13 cellular contexts compared by ENCODE assay signal in the genomic region with DNA sequence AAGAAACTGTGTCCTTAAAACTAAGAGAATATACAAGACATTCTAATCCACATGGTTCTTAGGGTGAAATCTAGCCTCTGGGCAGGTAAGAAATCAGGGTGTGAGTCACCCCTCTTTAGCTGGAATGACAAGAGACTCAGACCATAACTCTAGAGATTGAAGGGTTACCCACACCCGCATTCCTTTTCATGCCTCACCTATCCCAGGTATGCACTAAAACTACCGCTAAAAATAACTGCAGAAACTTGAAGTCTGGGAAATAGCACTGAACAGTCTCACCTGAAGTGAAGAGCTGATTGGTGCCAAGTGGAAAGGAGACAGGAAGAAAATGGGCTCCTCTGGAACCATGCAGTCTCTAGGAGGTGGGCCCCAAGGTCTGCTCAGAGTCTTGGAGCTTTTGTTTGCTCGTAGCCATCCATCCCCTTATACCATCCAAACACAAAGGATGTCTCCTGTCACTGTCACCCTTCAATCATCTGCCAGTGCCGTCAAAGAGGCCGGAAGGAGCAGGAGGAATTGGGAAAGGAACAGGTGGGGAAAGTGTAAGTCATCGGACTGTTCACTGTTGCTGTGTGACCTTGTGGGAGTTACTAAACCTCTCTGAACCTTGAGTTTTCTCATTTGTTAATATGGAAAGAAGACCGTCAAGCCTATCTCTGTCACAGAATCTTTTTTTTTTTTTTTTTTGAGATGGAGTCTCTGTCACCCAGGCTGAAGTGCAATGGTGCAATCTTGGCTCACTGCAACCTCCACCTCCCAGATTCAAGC. TPM values are rescaled to one million over a fixed set of nuclear protein-coding genes. Genes with fewer than 3 reads are reported as not detected.
DNase-seq lines count a peak whose midpoint lies in the region; ATAC-seq and TF ChIP-seq lines count a peak whose summit lies in the region.
"Had no signal": no experiment of that assay in that cellular context is flagged by ENCODE, and none has a peak within 500 bp of the region (broad histone marks: within the 10 kb centered on the region; RNA-seq: fewer than 3 reads in every experiment).

No MANE protein-coding gene starts in this region.

- WGBS in urinary bladder, result 82% methylated on average over 7 of the region's 7 CpGs

- no peak overlapping the region for H3K4me3 ChIP-seq in cardiac muscle cell
- no peak overlapping the region for H3K4me3 ChIP-seq in left lung
- no peak overlapping the region for H3K4me3 ChIP-seq in urinary bladder (ENCODE audit: low read depth, low read length)

- H3K9me3 ChIP-seq in cardiac muscle cell (ENCODE audit: low read depth), result no peaks in the 10 kb centered on the region
- no peaks in the 10 kb centered on the region for H3K9me3 ChIP-seq in left lung

- H3K27me3 Mint-ChIP-seq in glutamatergic neuron (ENCODE audit: unreplicated experiment), result no peaks in the 10 kb centered on the region

- H3K36me3 ChIP-seq in cardiac muscle cell, result peaks cover 16% of the 10 kb centered on the region
- H3K36me3 ChIP-seq in left lung, result peaks cover 0 to 36% of the 10 kb centered on the region in 2 donors
- H3K36me3 ChIP-seq in urinary bladder (ENCODE audit: insufficient read depth), result peaks cover under 1% of the 10 kb centered on the region

- no peaks in the 10 kb centered on the region for H3K4me1 Mint-ChIP-seq in glutamatergic neuron (ENCODE audit: low read depth, unreplicated experiment)

- H3K27ac ChIP-seq in cardiac muscle cell (peak overlapping the region; percentile 79), left lung (peak overlapping the region; percentile 62 to 88), urinary bladder (ENCODE audit: low read depth) (peak overlapping the region; percentile 64)
- H3K27ac ChIP-seq: KMS-11 had no signal

- H3K36me3 Mint-ChIP-seq in glutamatergic neuron (ENCODE audit: unreplicated experiment), result peaks cover 6% of the 10 kb centered on the region

- ATAC-seq in Right ventricle myocardium inferior (no peak), left lung (peak; percentile 82)

- DNase-seq in cardiac muscle cell (ENCODE audit: low read depth in 1 of 2, low spot score in 1 of 2), result no peak
- no peak for DNase-seq in Right ventricle myocardium inferior (ENCODE audit: missing footprints)
- DNase-seq in amniotic stem cell (lab: John Stamatoyannopoulos, UW), result peak; percentile 3
- DNase-seq in left lung, result no peak
- DNase-seq in SK-N-DZ (ENCODE audit: low spot score), result no peak
- no peak for DNase-seq in glutamatergic neuron
- no peak for DNase-seq in cerebellum (ENCODE audit: low spot score)
- DNase-seq: SHP77 treated with DMSO at 0.1 percent for 48 hours; stimulated activated CD8-positive, alpha-beta memory T cell treated with anti-CD3 and anti-CD28 coated beads, Interleukin-4, amount 100 ng/mL, for 48 hours had no signal

- TF ChIP-seq CTCF in cardiac muscle cell (IDR thresholded peaks at IDR 0.05; ENCODE audit: low read depth, low read length) (no peak), left lung (IDR thresholded peaks at IDR 0.05) (no peak), glutamatergic neuron (IDR thresholded peaks at IDR 0.05; ENCODE audit: partially characterized antibody, unreplicated experiment) (no peak)

- H3K27ac Mint-ChIP-seq in glutamatergic neuron (ENCODE audit: unreplicated experiment), result no peak overlapping the region

- peaks cover 2% of the 10 kb centered on the region for H3K9me3 Mint-ChIP-seq in glutamatergic neuron (ENCODE audit: unreplicated experiment)
- H3K9me3 Mint-ChIP-seq: brain had no signal

- no peak overlapping the region for H3K4me3 Mint-ChIP-seq in glutamatergic neuron (ENCODE audit: unreplicated experiment)
- H3K4me3 Mint-ChIP-seq: brain had no signal

- intact Hi-C loops in Right ventricle myocardium inferior (cut with DNase I), result loop anchor here (5.0 to 10.0 kb wide), 3 partner anchors 59 to 377 kb away; a partner anchor contains a TSS
- intact Hi-C loops in left lung (cut with DNase I), result no loop called here

- H3K4me1 ChIP-seq in cardiac muscle cell (ENCODE audit: low read depth) (no peaks in the 10 kb centered on the region), left lung (peaks cover 0 to 5% of the 10 kb centered on the region in 2 donors), urinary bladder (ENCODE audit: insufficient read depth) (no peaks in the 10 kb centered on the region)

- no peaks in the 10 kb centered on the region for H3K27me3 ChIP-seq in cardiac muscle cell
- no peaks in the 10 kb centered on the region for H3K27me3 ChIP-seq in left lung

RNA-seq across cellular contexts. Expression of a gene that starts 22.4 kb away (rescaled TPM):
- total RNA-seq in cardiac muscle cell (42.0 and 48.3 TPM in 2 replicates), Right ventricle myocardium inferior (26.5 TPM), left lung (10 to 100 TPM; 44.0 to 48.6 TPM), urinary bladder (82.8 TPM), glutamatergic neuron (ENCODE audit: unreplicated experiment) (31.0 TPM), cerebellum (47.8 TPM)
- polyA plus RNA-seq in cardiac muscle cell (67.6 and 73.5 TPM in 2 replicates), urinary bladder (48.2 TPM)
- polyA plus RNA-seq in SK-N-DZ (2014; cell fraction: cytosol; rRNA removed), result 105 and 130 TPM in 2 replicates
- polyA plus RNA-seq in SK-N-DZ (2014; cell fraction: nucleus; rRNA removed), result 135 and 141 TPM in 2 replicates

RNA-seq across cellular contexts. Expression of a gene that starts 50.1 kb away (rescaled TPM):
- total RNA-seq in cardiac muscle cell (2.6 and 14.2 TPM in 2 replicates), Right ventricle myocardium inferior (19.7 TPM), left lung (1 to 10 TPM; 7.3 to 8.9 TPM), urinary bladder (27.0 TPM), glutamatergic neuron (ENCODE audit: unreplicated experiment) (0.86 TPM), cerebellum (30.2 TPM)
- polyA plus RNA-seq in cardiac muscle cell (4.0 and 11.5 TPM in 2 replicates), urinary bladder (41.8 TPM)
- 1.6 and 1.7 TPM in 2 replicates for polyA plus RNA-seq in SK-N-DZ (2014; cell fraction: cytosol; rRNA removed)
- polyA plus RNA-seq in SK-N-DZ (2014; cell fraction: nucleus; rRNA removed), result 1.2 and 3.0 TPM in 2 replicates

RNA-seq across cellular contexts. Expression of a gene that starts 55.8 kb away (rescaled TPM):
- total RNA-seq in cardiac muscle cell, result 0.53 and 1.5 TPM in 2 replicates
- 0.23 and 0.24 TPM in 2 replicates for polyA plus RNA-seq in cardiac muscle cell
- total RNA-seq in Right ventricle myocardium inferior, result 1.7 TPM
- total RNA-seq in left lung, result 1,000 to 10,000 TPM in 1 of 2 donors, 100 to 1,000 TPM in 1; 478 to 1,562 TPM
- 12.1 TPM for total RNA-seq in urinary bladder
- polyA plus RNA-seq in urinary bladder, result 8.5 TPM
- polyA plus RNA-seq in SK-N-DZ (2014; cell fraction: cytosol; rRNA removed), result 1.1 and 1.8 TPM in 2 replicates
- 0.35 and 2.0 TPM in 2 replicates for polyA plus RNA-seq in SK-N-DZ (2014; cell fraction: nucleus; rRNA removed)
- total RNA-seq in glutamatergic neuron (ENCODE audit: unreplicated experiment), result not detected
- 0.36 TPM for total RNA-seq in cerebellum
- total RNA-seq: activated CD8-positive, alpha-beta memory T cell treated with anti-CD3 and anti-CD28 coated beads for 36 hours had no signal

Comparison
In these comparisons a context has a peak if more than half of its experiments do, and no peak if none do; other contexts are left out.
1. RNA of a gene that starts 55.8 kb away (total RNA-seq): 478 to 1,562 TPM in left lung; 12.1 TPM in urinary bladder (single experiment), 1.7 TPM in Right ventricle myocardium inferior (single experiment), 0.53 to 1.5 TPM in cardiac muscle cell, 0.36 TPM in cerebellum (single experiment) and not detected in glutamatergic neuron (single experiment); every median in the first group is over 10 times any median in the second.
2. Peak in every context shown above with its lines, with median percentiles within 50 percentile points of each other: H3K27ac ChIP-seq.